8 cellular contexts compared by ENCODE assay signal in genomic region chr6:33298773-33299236, GRCh38. TPM values are rescaled to one million over a fixed set of nuclear protein-coding genes. Genes with fewer than 3 reads are reported as not detected.
DNase-seq lines count a peak whose midpoint lies in the region; ATAC-seq and TF ChIP-seq lines count a peak whose summit lies in the region.

Gene RGL2, minus strand, starts transcription at chr6:33298942. Its CDS starts 332 bp downstream, at chr6:33298610.

- TF ChIP-seq CTCF in left ventricle myocardium inferior (IDR thresholded peaks at IDR 0.05; ENCODE audit: borderline replicate concordance), result no peak

- H3K4me3 ChIP-seq in SJCRH30 (peak within 1 kb of the TSS; percentile 68), left ventricle myocardium inferior (peak within 1 kb of the TSS; percentile 79), trophoblast cell (ENCODE audit: low read depth, low read length) (peak within 1 kb of the TSS; percentile 95)

- H2AFZ ChIP-seq in trophoblast cell (ENCODE audit: insufficient read depth, low read length, poor library complexity), result peak within 1 kb of the TSS; percentile 61

- H3K27me3 ChIP-seq in SJCRH30 (no peaks in the 10 kb centered on the region), left ventricle myocardium inferior (ENCODE audit: low read depth) (no peaks in the 10 kb centered on the region), trophoblast cell (ENCODE audit: insufficient read depth, low read length) (no peaks in the 10 kb centered on the region)

- peak within 1 kb of the TSS; percentile 95 for H3K18ac ChIP-seq in trophoblast cell (ENCODE audit: low read length)

- no peak within 1 kb of the TSS for H3K23ac ChIP-seq in trophoblast cell (ENCODE audit: low read length)

- H3K9me3 ChIP-seq in SJCRH30 (replicated peaks) (no peaks in the 10 kb centered on the region), left ventricle myocardium inferior (replicated peaks) (no peaks in the 10 kb centered on the region), trophoblast cell (ENCODE audit: insufficient read depth, low read depth, low read length) (peaks cover 1% of the 10 kb centered on the region)

- peak within 1 kb of the TSS; percentile 58 for H2AK5ac ChIP-seq in trophoblast cell (ENCODE audit: low read length)

- H3K36me3 ChIP-seq in SJCRH30 (no peaks in the 10 kb centered on the region), left ventricle myocardium inferior (peaks cover 48% of the 10 kb centered on the region), trophoblast cell (ENCODE audit: control insufficient read depth in 1 of 2, insufficient read depth in 2 of 2, low read length in 2 of 2) (peaks cover 20 to 25% of the 10 kb centered on the region in 2 experiments)

- peak within 1 kb of the TSS; percentile 95 for H4K91ac ChIP-seq in trophoblast cell (ENCODE audit: low read depth, low read length)

- H2BK5ac ChIP-seq in trophoblast cell (ENCODE audit: low read depth, low read length, poor library complexity), result peak within 1 kb of the TSS; percentile 94

- peak within 1 kb of the TSS; percentile 95 for H4K8ac ChIP-seq in trophoblast cell (ENCODE audit: low read depth, low read length)

- ATAC-seq in GM18867 (IDR thresholded peaks at IDR 0.05; ENCODE audit: unreplicated experiment) (peak; percentile 31), HG03432 (IDR thresholded peaks at IDR 0.05; ENCODE audit: unreplicated experiment) (peak; percentile 28), HG03520 (IDR thresholded peaks at IDR 0.05; ENCODE audit: unreplicated experiment) (no peak)

- H3K79me2 ChIP-seq in trophoblast cell (ENCODE audit: control insufficient read depth, insufficient read depth, low read length, poor library complexity), result peaks cover 22% of the 10 kb centered on the region

- peak; percentile 75 for DNase-seq in AG20443 (ENCODE audit: low spot score)
- DNase-seq in SJCRH30, result peak in 1 of 2 experiments; percentile 62
- DNase-seq in left ventricle myocardium inferior, result peak; percentile 91
- DNase-seq in trophoblast cell, result no peak

- H3K4me1 ChIP-seq in SJCRH30, result no peaks in the 10 kb centered on the region
- peaks cover 61% of the 10 kb centered on the region for H3K4me1 ChIP-seq in left ventricle myocardium inferior
- peaks cover 4 to 16% of the 10 kb centered on the region in 2 experiments for H3K4me1 ChIP-seq in trophoblast cell (ENCODE audit: control insufficient read depth in 1 of 2, insufficient read depth in 2 of 2, low read length in 2 of 2)

- peak within 1 kb of the TSS; percentile 92 for H3K9ac ChIP-seq in trophoblast cell (ENCODE audit: low read length)

- peak within 1 kb of the TSS; percentile 84 for H2BK120ac ChIP-seq in trophoblast cell (ENCODE audit: insufficient read depth, low read length, poor library complexity)

- intact Hi-C loops in left ventricle myocardium inferior (cut with micrococcal nuclease), result no loop called here

- H3K79me1 ChIP-seq in trophoblast cell (ENCODE audit: low read length), result peaks cover 25% of the 10 kb centered on the region

- peak within 1 kb of the TSS; percentile 82 for H3K4ac ChIP-seq in trophoblast cell (ENCODE audit: low read depth, low read length)

- peak within 1 kb of the TSS; percentile 93 for H3K4me2 ChIP-seq in trophoblast cell (ENCODE audit: low read length)

- peak within 1 kb of the TSS; percentile 68 for H2BK12ac ChIP-seq in trophoblast cell (ENCODE audit: low read length)

- H3K27ac ChIP-seq in SJCRH30 (peak within 1 kb of the TSS; percentile 65), angular gyrus (ENCODE audit: low read depth, low read length) (peak within 1 kb of the TSS; percentile 93), left ventricle myocardium inferior (replicated peaks) (peak within 1 kb of the TSS; percentile 99), trophoblast cell (ENCODE audit: low read depth, low read length) (peak within 1 kb of the TSS; percentile 92)

- peak within 1 kb of the TSS; percentile 98 for H3K14ac ChIP-seq in trophoblast cell (ENCODE audit: low read length)

- H4K12ac ChIP-seq in trophoblast cell (ENCODE audit: low read depth, low read length), result peak within 1 kb of the TSS; percentile 77

- no CpG with 5 or more reads among the region's 34 CpGs for WGBS in trophoblast cell (ENCODE audit: extremely low coverage, insufficient coverage, insufficient read length)

RNA-seq across cellular contexts. Expression of gene RGL2, which starts in this region (rescaled TPM):
- total RNA-seq in SJCRH30 (2014; rRNA removed; shearing (Covaris generic)), result 14.3 and 20.9 TPM in 2 replicates
- total RNA-seq in left ventricle myocardium inferior, result 59.4 TPM
- polyA plus RNA-seq in trophoblast cell (2013), result 151 and 154 TPM in 2 replicates

Comparison
In these comparisons a context has a peak if more than half of its experiments do, and no peak if none do; other contexts are left out.
1. DNase-seq: peak in AG20443 (single experiment) and left ventricle myocardium inferior (single experiment); none in trophoblast cell (0 of 2).
2. Peak in every context shown above with its lines, with median percentiles within 50 percentile points of each other: H3K27ac ChIP-seq and H3K4me3 ChIP-seq.